ENCODE assay signal across 7 cellular contexts in the genomic region with DNA sequence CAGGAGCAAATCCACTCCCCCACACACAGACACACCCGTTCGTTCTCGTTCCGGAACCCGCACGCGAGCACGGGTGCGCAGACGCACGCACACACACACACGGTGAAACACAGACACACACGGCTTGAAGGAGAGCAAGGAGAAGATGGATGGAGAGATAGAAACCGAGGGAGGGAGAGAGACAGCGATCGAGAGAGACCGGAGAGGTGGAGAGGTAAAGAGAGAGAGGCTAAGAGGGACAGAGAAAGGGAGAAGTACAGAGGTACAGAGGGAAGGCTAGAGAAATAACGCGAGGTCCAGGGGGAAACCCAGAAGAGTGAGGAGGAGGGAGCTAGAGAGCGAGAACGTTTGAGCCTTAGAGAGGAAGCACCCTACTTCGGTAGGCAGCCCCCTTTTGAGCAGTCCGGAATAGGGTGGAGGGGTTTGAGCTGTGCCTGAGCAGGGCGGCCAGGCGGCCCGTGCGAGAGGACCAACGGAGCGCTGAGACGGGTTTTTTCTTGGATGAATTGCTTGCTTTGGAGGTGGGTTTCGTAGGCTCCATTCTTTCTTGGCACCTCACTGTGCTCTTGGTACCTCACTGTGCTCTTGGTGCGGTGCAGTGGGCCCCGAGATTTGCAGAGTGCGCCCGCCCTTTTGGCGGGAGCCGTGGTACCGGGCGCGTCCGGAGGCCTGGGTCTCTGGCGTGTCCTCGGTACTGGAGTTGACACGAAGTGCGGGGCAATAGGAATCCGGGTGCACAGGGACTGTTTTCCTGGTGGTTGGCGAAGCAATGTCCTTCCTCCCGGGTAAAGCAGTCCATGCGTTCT.
DNase-seq lines count a peak whose midpoint lies in the region; TF ChIP-seq lines count a peak whose summit lies in the region.

No MANE protein-coding gene starts in this region.

- CTCF ChIA-PET in GM10248 (lab: Yijun Ruan, JAX), result no interaction called here

- TF ChIP-seq POLR2A in breast epithelium (IDR thresholded peaks at IDR 0.05), result no peak

- TF ChIP-seq CTCF in GM10248 (IDR thresholded peaks at IDR 0.05; ENCODE audit: control extremely low read depth, extremely low read depth, low read depth, missing control alignments) (no peak), breast epithelium (IDR thresholded peaks at IDR 0.05) (no peak)

- H3K9me3 Mint-ChIP-seq in IgD-negative memory B cell, result peaks cover 0 to 10% (median 0%) of the 10 kb centered on the region in 3 donors

- peak overlapping the region; percentile 78 to 95 (median 90) for H3K4me3 Mint-ChIP-seq in IgD-negative memory B cell

- H3K27me3 ChIP-seq in breast epithelium, result peaks cover 0 to 32% of the 10 kb centered on the region in 2 donors

- H3K9me3 ChIP-seq in SK-N-MC (ENCODE audit: low read depth, low read length), result no peaks in the 10 kb centered on the region
- no peaks in the 10 kb centered on the region for H3K9me3 ChIP-seq in breast epithelium

- no peaks in the 10 kb centered on the region for H3K36me3 Mint-ChIP-seq in IgD-negative memory B cell

- H3K9ac ChIP-seq in SK-N-MC (ENCODE audit: insufficient read length), result peak overlapping the region; percentile 73

- POLR2A ChIA-PET in GM10248 (lab: Yijun Ruan, JAX), result no interaction called here

- H3K4me3 ChIP-seq in SK-N-MC (peak overlapping the region; percentile 89), breast epithelium (peak overlapping the region; percentile 37 to 72 (median 50))

- intact Hi-C loops in breast epithelium (cut with DNase I; ENCODE audit: low total_unique reads), result no loop called here

- H3K27me3 Mint-ChIP-seq in IgD-negative memory B cell, result peaks cover 31% of the 10 kb centered on the region

- H3K27ac ChIP-seq in SK-N-MC (peak overlapping the region; percentile 83), breast epithelium (peak overlapping the region; percentile 48 to 67)

- H3K4me1 Mint-ChIP-seq in IgD-negative memory B cell, result peaks cover 10 to 19% (median 11%) of the 10 kb centered on the region in 3 donors

- peak overlapping the region; percentile 68 to 91 (median 87) for H3K27ac Mint-ChIP-seq in IgD-negative memory B cell

- DNase-seq in GM10248 (ENCODE audit: extremely low spot score) (peak; percentile 33), SK-N-MC (ENCODE audit: low read depth, low spot score) (peak; percentile 26), breast epithelium (ENCODE audit: low spot score in 2 of 2) (no peak), kidney glomerular epithelial cell (lab: John Stamatoyannopoulos, UW) (peak; percentile 24), inferior parietal cortex (ENCODE audit: extremely low spot score) (no peak)
- DNase-seq in stimulated activated CD8-positive, alpha-beta memory T cell treated with anti-CD3 and anti-CD28 coated beads, Interleukin-4, amount 100 ng/mL, for 48 hours, result peak; percentile 47

- H3K36me3 ChIP-seq in SK-N-MC (ENCODE audit: insufficient read depth, low read length), result no peaks in the 10 kb centered on the region
- no peaks in the 10 kb centered on the region for H3K36me3 ChIP-seq in breast epithelium

- H3K4me1 ChIP-seq in breast epithelium, result peaks cover 3 to 5% of the 10 kb centered on the region in 2 donors

Comparison
In these comparisons a context has a peak if more than half of its experiments do, and no peak if none do; other contexts are left out.
1. DNase-seq: peak in GM10248 (single experiment), SK-N-MC (single experiment), kidney glomerular epithelial cell (single experiment) and stimulated activated CD8-positive, alpha-beta memory T cell treated with anti-CD3 and anti-CD28 coated beads, Interleukin-4, amount 100 ng/mL, for 48 hours (single experiment); none in breast epithelium (0 of 2) and inferior parietal cortex (single experiment).